Comparison of ENCODE assay signal across 8 cellular contexts in genomic region chr13:33033361-33033812, GRCh38. TPM values are rescaled to one million over a fixed set of nuclear protein-coding genes. Genes with fewer than 3 reads are reported as not detected.
DNase-seq lines count a peak whose midpoint lies in the region; ATAC-seq and TF ChIP-seq lines count a peak whose summit lies in the region.

No MANE protein-coding gene starts in this region.

- ATAC-seq in HG03469 (IDR thresholded peaks at IDR 0.05; ENCODE audit: unreplicated experiment) (peak; percentile 44), SK-N-SH treated with all-trans-retinoic acid at 6 μM for 48 hours (no peak)

- H3K4me3 ChIP-seq in subcutaneous abdominal adipose tissue (ENCODE audit: low read depth in 1 of 5, low read length in 5 of 5) (no peak overlapping the region), H7 (ENCODE audit: insufficient read depth, low read depth, low read length) (no peak overlapping the region)

- peak overlapping the region in 1 of 5 donors; percentile 22 for H3K9ac ChIP-seq in subcutaneous abdominal adipose tissue (ENCODE audit: low read length in 5 of 5)

- H3K9me3 ChIP-seq in subcutaneous abdominal adipose tissue (ENCODE audit: control insufficient read depth in 5 of 5, low read length in 5 of 5) = no peaks in the 10 kb centered on the region

- peaks cover 0 to 24% (median under 1%) of the 10 kb centered on the region in 5 donors for H3K4me1 ChIP-seq in subcutaneous abdominal adipose tissue (ENCODE audit: control insufficient read depth in 5 of 5, insufficient read depth in 5 of 5, low read length in 5 of 5)

- H3K27me3 ChIP-seq in subcutaneous abdominal adipose tissue (ENCODE audit: control insufficient read depth in 5 of 5, insufficient read depth in 4 of 5, low read length in 5 of 5) (no peaks in the 10 kb centered on the region), H7 (ENCODE audit: control insufficient read depth, insufficient read depth, low read length) (no peaks in the 10 kb centered on the region)

- peak overlapping the region; percentile 66 for H3K27ac ChIP-seq in subcutaneous abdominal adipose tissue (ENCODE audit: low read depth, low read length)

- DNase-seq in activated T-cell treated with anti-CD3 and anti-CD28 coated beads for 24 hours (ENCODE audit: low read depth) (peak; percentile 25), activated T-cell treated with anti-CD3 and anti-CD28 coated beads for 4 hours (no peak), amniotic epithelial cell (ENCODE audit: low read depth) (peak; percentile 49), Kasumi-1 (lab: John Stamatoyannopoulos, UW) (no peak), H7 (no peak)

- H3K36me3 ChIP-seq in subcutaneous abdominal adipose tissue (ENCODE audit: control insufficient read depth in 5 of 5, insufficient read depth in 5 of 5, low read length in 5 of 5) = no peaks in the 10 kb centered on the region
- H3K36me3 ChIP-seq in H7 (replicated peaks; ENCODE audit: control insufficient read depth, insufficient read depth, low read length) = no peaks in the 10 kb centered on the region

TF ChIP-seq in SK-N-SH treated with all-trans-retinoic acid at 6 μM for 48 hours, 23 proteins besides CTCF, POLR2A, EP300 and RAD21:
- TF ChIP-seq POU6F1 (CRISPR knock-in tag; IDR thresholded peaks at IDR 0.05; ENCODE audit: borderline replicate concordance, low read depth) (no peak), ZFP3 (CRISPR knock-in tag; IDR thresholded peaks at IDR 0.05) (no peak), ZNF8 (CRISPR knock-in tag; IDR thresholded peaks at IDR 0.05) (no peak), CSDC2 (CRISPR knock-in tag; IDR thresholded peaks at IDR 0.05) (no peak), OSR1 (CRISPR knock-in tag; IDR thresholded peaks at IDR 0.05) (no peak), BACH2 (CRISPR knock-in tag; IDR thresholded peaks at IDR 0.05; ENCODE audit: borderline replicate concordance) (no peak), SNAI2 (CRISPR knock-in tag; IDR thresholded peaks at IDR 0.05) (no peak), TCF4 (CRISPR knock-in tag; IDR thresholded peaks at IDR 0.05; ENCODE audit: borderline replicate concordance) (no peak), ARNTL (CRISPR knock-in tag; IDR thresholded peaks at IDR 0.05; ENCODE audit: borderline replicate concordance, low read depth) (no peak), ZNF70 (CRISPR knock-in tag; IDR thresholded peaks at IDR 0.05) (no peak), ZNF565 (CRISPR knock-in tag; conservative IDR thresholded peaks at IDR 0.05; ENCODE audit: low read depth) (no peak), CSRNP3 (CRISPR knock-in tag; IDR thresholded peaks at IDR 0.05) (no peak), ZFP30 (CRISPR knock-in tag; IDR thresholded peaks at IDR 0.05) (no peak), PATZ1 (CRISPR knock-in tag; IDR thresholded peaks at IDR 0.05; ENCODE audit: borderline replicate concordance) (no peak), ISL1 (CRISPR knock-in tag; IDR thresholded peaks at IDR 0.05) (no peak), RARB (CRISPR knock-in tag; IDR thresholded peaks at IDR 0.05) (no peak)

RNA-seq across cellular contexts. Expression of gene KL, which starts 17.2 kb away (rescaled TPM):
- not detected in 2 replicates for total RNA-seq in H7 (2014; rRNA removed; shearing (Covaris generic))

Comparison
In these comparisons a context has a peak if more than half of its experiments do, and no peak if none do; other contexts are left out.
1. DNase-seq: peak in activated T-cell treated with anti-CD3 and anti-CD28 coated beads for 24 hours (single experiment) and amniotic epithelial cell (single experiment); none in activated T-cell treated with anti-CD3 and anti-CD28 coated beads for 4 hours (single experiment), Kasumi-1 (0 of 2) and H7 (single experiment).